Comparison of ENCODE assay signal across 32 cellular contexts in genomic region chr6:119922814-119923213, GRCh38.
"Had no signal": no experiment of that assay in that cellular context is flagged by ENCODE, and none has a peak within 500 bp of the region (broad histone marks: within the 10 kb centered on the region; RNA-seq: fewer than 3 reads in every experiment).

No MANE protein-coding gene starts in this region.

- FAIRE-seq: astrocyte, colon had no signal

- H3K27ac ChIP-seq: adrenal gland, ascending aorta, body of pancreas, brain microvascular endothelial cell, breast epithelium, cardiac muscle cell had no signal

- ATAC-seq: activated naive CD4-positive, alpha-beta T cell treated with anti-CD3 and anti-CD28 coated beads, Interleukin-2, amount 50 U/mL, for 72 hours; activated naive CD8-positive, alpha-beta T cell treated with anti-CD3 and anti-CD28 coated beads, Interleukin-2, amount 50 U/mL, for 24 hours; activated T-cell treated with anti-CD3 and anti-CD28 coated beads, Interleukin-2, amount 50 U/mL, for 4 hours; activated T-cell treated with anti-CD3 and anti-CD28 coated beads, Interleukin-2, amount 50 U/mL, for 72 hours; activated T-helper 17 cell treated with anti-CD3 and anti-CD28 coated beads, Interleukin-2, amount 50 U/mL, for 72 hours; body of pancreas had no signal

- DNase-seq: activated effector memory CD4-positive, alpha-beta T cell treated with anti-CD3 and anti-CD28 coated beads, Interleukin-2, amount 50 U/mL, for 16 hours; activated effector memory CD4-positive, alpha-beta T cell treated with Interleukin-2 at 50 U/mL for 16 hours; activated gamma-delta T cell; activated gamma-delta T cell treated with Interleukin-2 at 50 U/mL for 16 hours; activated naive CD4-positive, alpha-beta T cell; activated naive CD4-positive, alpha-beta T cell treated with anti-CD3 and anti-CD28 coated beads for 36 hours; activated naive CD4-positive, alpha-beta T cell treated with anti-CD3 and anti-CD28 coated beads, Interleukin-2, amount 10 ng/mL, durations not matched to agents 7 days and 5 days; activated naive CD4-positive, alpha-beta T cell treated with anti-CD3 and anti-CD28 coated beads, Interleukin-2, amount 50 U/mL, for 16 hours; activated naive CD4-positive, alpha-beta T cell treated with Interleukin-2 at 50 U/mL for 16 hours; activated naive CD8-positive, alpha-beta T cell treated with anti-CD3 and anti-CD28 coated beads for 36 hours; activated naive CD8-positive, alpha-beta T cell treated with anti-CD3 and anti-CD28 coated beads, Interleukin-2, amount 10 ng/mL, durations not matched to agents 7 days and 5 days; activated naive CD8-positive, alpha-beta T cell treated with anti-CD3 and anti-CD28 coated beads, Interleukin-2, amount 50 U/mL, for 24 hours; activated T-cell treated with anti-CD3 and anti-CD28 coated beads, Interleukin-2, amount 50 U/mL, for 4 hours; activated T-cell treated with anti-CD3 and anti-CD28 coated beads, Interleukin-2, amount 50 U/mL, for 48 hours; activated T-cell treated with anti-CD3 and anti-CD28 coated beads, Interleukin-2, amount 50 U/mL, for 72 hours; adrenal gland; amniotic stem cell; amygdala; anterior cingulate cortex; aorta; body of pancreas; brain microvascular endothelial cell; caudate nucleus; central memory CD4-positive, alpha-beta T cell; cerebellar nuclear complex had no signal

- H3K4me3 ChIP-seq: adrenal gland, ascending aorta, body of pancreas, breast epithelium, cardiac muscle cell had no signal

- H3K36me3 ChIP-seq: adrenal gland, ascending aorta, brain microvascular endothelial cell, breast epithelium, cardiac muscle cell had no signal

- H3K27me3 ChIP-seq: adrenal gland, ascending aorta, body of pancreas, brain microvascular endothelial cell, breast epithelium, cardiac muscle cell had no signal

- H3K4me1 ChIP-seq: adrenal gland, ascending aorta, body of pancreas, breast epithelium had no signal
